In the genomic region with DNA sequence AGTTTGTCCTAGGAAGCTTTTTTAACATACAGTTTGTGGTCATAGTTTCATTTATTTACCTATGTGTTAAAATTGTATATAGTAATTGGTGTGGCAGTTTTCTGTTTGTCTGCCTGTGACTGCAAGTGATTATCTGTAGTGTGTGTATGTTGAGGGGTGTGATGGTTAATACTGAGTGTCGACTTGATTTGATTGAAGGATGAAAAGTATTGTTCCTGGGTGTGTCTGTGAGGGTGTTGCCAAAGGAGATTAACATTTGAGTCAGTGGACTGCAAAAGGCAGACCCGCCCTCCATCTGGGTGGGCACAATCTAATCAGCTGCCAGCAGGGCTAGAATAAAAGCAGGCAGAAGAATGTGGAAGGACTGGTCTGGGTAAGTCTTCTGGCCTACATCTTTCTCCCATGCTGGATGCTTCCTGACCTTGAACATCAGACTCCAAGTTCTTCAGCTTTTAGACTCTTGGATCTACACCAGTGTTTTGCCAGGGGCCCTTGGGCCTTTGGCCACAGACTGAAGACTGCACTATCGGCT, we compare ENCODE assay signal across 20 cellular contexts.
"Had no signal": no experiment of that assay in that cellular context is flagged by ENCODE, and none has a peak within 500 bp of the region (broad histone marks: within the 10 kb centered on the region; RNA-seq: fewer than 3 reads in every experiment).

No MANE protein-coding gene starts in this region.

- H3K27ac ChIP-seq: body of pancreas, esophagus squamous epithelium, gastrocnemius medialis, prostate gland, right atrium auricular region, spleen, thyroid gland had no signal

- H3K4me3 ChIP-seq: body of pancreas, esophagus squamous epithelium, gastrocnemius medialis, prostate gland, right atrium auricular region, spleen, thyroid gland had no signal

- H3K27me3 ChIP-seq: body of pancreas, esophagus squamous epithelium, gastrocnemius medialis, right atrium auricular region, spleen, thyroid gland had no signal

- H3K4me1 ChIP-seq: body of pancreas, esophagus squamous epithelium, gastrocnemius medialis, prostate gland, right atrium auricular region, spleen, thyroid gland had no signal

- H3K9me3 ChIP-seq: body of pancreas, esophagus squamous epithelium, gastrocnemius medialis, prostate gland, right atrium auricular region, spleen, thyroid gland had no signal

- DNase-seq: activated B cell treated with CpG ODN at 0.5 μM for 24 hours; activated CD4-positive, alpha-beta T cell treated with anti-CD3 and anti-CD28 coated beads for 4 hours; activated CD8-positive, alpha-beta T cell treated with anti-CD3 and anti-CD28 coated beads, Interleukin-2, amount 10 ng/mL, durations not matched to agents 7 days and 5 days; activated gamma-delta T cell; activated naive CD4-positive, alpha-beta T cell treated with anti-CD3 and anti-CD28 coated beads, Interleukin-2, amount 50 U/mL, for 16 hours; body of pancreas; effector memory CD4-positive, alpha-beta T cell; esophagus squamous epithelium; gastrocnemius medialis; head of caudate nucleus; hypothalamus; left colon; naive thymus-derived CD4-positive, alpha-beta T cell; spleen; stimulated activated CD4-positive, alpha-beta T cell treated with anti-CD3 and anti-CD28 coated beads, Interleukin-4, amount 100 ng/mL, for 1 hour; stimulated activated naive CD4-positive, alpha-beta T cell treated with Interleukin-2 at 50 U/mL for 16 hours; T-helper 1 cell; thyroid gland had no signal

- H3K36me3 ChIP-seq: esophagus squamous epithelium, gastrocnemius medialis, prostate gland, right atrium auricular region, spleen, thyroid gland had no signal
